Comparison of ENCODE assay signal across 14 cellular contexts in genomic region chr19:35212241-35212640, GRCh38. TPM values are rescaled to one million over a fixed set of nuclear protein-coding genes. Genes with fewer than 3 reads are reported as not detected.
DNase-seq lines count a peak whose midpoint lies in the region; ATAC-seq lines count a peak whose summit lies in the region.
"Had no signal": no experiment of that assay in that cellular context is flagged by ENCODE, and none has a peak within 500 bp of the region (broad histone marks: within the 10 kb centered on the region; RNA-seq: fewer than 3 reads in every experiment).

No MANE protein-coding gene starts in this region.

- peaks cover 19% of the 10 kb centered on the region for H3K36me3 Mint-ChIP-seq in activated CD4-positive, alpha-beta T cell treated with anti-CD3 and anti-CD28 coated beads, Interleukin-2, amount 10 ng/mL, durations not matched to agents 7 days and 5 days (ENCODE audit: low read depth)
- peaks cover 3% of the 10 kb centered on the region for H3K36me3 Mint-ChIP-seq in T-cell
- H3K36me3 Mint-ChIP-seq in effector memory CD8-positive, alpha-beta T cell (ENCODE audit: insufficient read depth): peaks cover 31% of the 10 kb centered on the region
- H3K36me3 Mint-ChIP-seq: type B pancreatic cell had no signal

- CTCF ChIA-PET in activated CD4-positive, alpha-beta T cell treated with anti-CD3 and anti-CD28 coated beads, Interleukin-2, amount 10 ng/mL, durations not matched to agents 7 days and 5 days (lab: Charles Lee): interaction anchor here (1.6 to 1.9 kb wide), 2 partner anchors 71 to 76 kb away, joined by 4 to 5 read pairs; no protein-coding TSS in a partner anchor
- CTCF ChIA-PET in T-cell (lab: Charles Lee): interaction anchor here in 1 of 2 donors (1.6 kb wide), 1 partner anchor 71 kb away, joined by 7 read pairs; no protein-coding TSS in a partner anchor

- H3K4me3 Mint-ChIP-seq in activated CD4-positive, alpha-beta T cell treated with anti-CD3 and anti-CD28 coated beads, Interleukin-2, amount 10 ng/mL, durations not matched to agents 7 days and 5 days: peak overlapping the region; percentile 53
- peak overlapping the region; percentile 71 to 85 (median 74) for H3K4me3 Mint-ChIP-seq in T-cell
- H3K4me3 Mint-ChIP-seq in effector memory CD8-positive, alpha-beta T cell: peak overlapping the region; percentile 79 to 81
- peak overlapping the region; percentile 27 to 79 for H3K4me3 Mint-ChIP-seq in stimulated activated naive CD8-positive, alpha-beta T cell treated with anti-CD3 and anti-CD28 coated beads, Interleukin-15, amount 100 ng/mL, for 72 hours
- H3K4me3 Mint-ChIP-seq: type B pancreatic cell had no signal

- peak overlapping the region; percentile 99 for H3K27ac Mint-ChIP-seq in activated CD4-positive, alpha-beta T cell treated with anti-CD3 and anti-CD28 coated beads, Interleukin-2, amount 10 ng/mL, durations not matched to agents 7 days and 5 days
- H3K27ac Mint-ChIP-seq in T-cell: peak overlapping the region; percentile 99 to 100
- peak overlapping the region; percentile 98 to 100 for H3K27ac Mint-ChIP-seq in effector memory CD8-positive, alpha-beta T cell
- H3K27ac Mint-ChIP-seq in stimulated activated naive CD8-positive, alpha-beta T cell treated with anti-CD3 and anti-CD28 coated beads, Interleukin-15, amount 100 ng/mL, for 72 hours: peak overlapping the region; percentile 98 to 100
- H3K27ac Mint-ChIP-seq: type B pancreatic cell had no signal

- no peaks in the 10 kb centered on the region for H3K27me3 Mint-ChIP-seq in activated CD4-positive, alpha-beta T cell treated with anti-CD3 and anti-CD28 coated beads, Interleukin-2, amount 10 ng/mL, durations not matched to agents 7 days and 5 days
- H3K27me3 Mint-ChIP-seq in T-cell: no peaks in the 10 kb centered on the region
- H3K27me3 Mint-ChIP-seq in effector memory CD8-positive, alpha-beta T cell: no peaks in the 10 kb centered on the region
- no peaks in the 10 kb centered on the region for H3K27me3 Mint-ChIP-seq in stimulated activated naive CD8-positive, alpha-beta T cell treated with anti-CD3 and anti-CD28 coated beads, Interleukin-15, amount 100 ng/mL, for 72 hours
- H3K27me3 Mint-ChIP-seq: type B pancreatic cell had no signal

- peaks cover 10% of the 10 kb centered on the region for H3K9me3 Mint-ChIP-seq in activated CD4-positive, alpha-beta T cell treated with anti-CD3 and anti-CD28 coated beads, Interleukin-2, amount 10 ng/mL, durations not matched to agents 7 days and 5 days
- peaks cover 0 to 11% (median 3%) of the 10 kb centered on the region in 3 donors for H3K9me3 Mint-ChIP-seq in T-cell
- no peaks in the 10 kb centered on the region for H3K9me3 Mint-ChIP-seq in effector memory CD8-positive, alpha-beta T cell
- no peaks in the 10 kb centered on the region for H3K9me3 Mint-ChIP-seq in stimulated activated naive CD8-positive, alpha-beta T cell treated with anti-CD3 and anti-CD28 coated beads, Interleukin-15, amount 100 ng/mL, for 72 hours
- H3K9me3 Mint-ChIP-seq: type B pancreatic cell had no signal

- peaks cover 86% of the 10 kb centered on the region for H3K4me1 Mint-ChIP-seq in activated CD4-positive, alpha-beta T cell treated with anti-CD3 and anti-CD28 coated beads, Interleukin-2, amount 10 ng/mL, durations not matched to agents 7 days and 5 days
- peaks cover 80 to 91% (median 86%) of the 10 kb centered on the region in 3 donors for H3K4me1 Mint-ChIP-seq in T-cell
- H3K4me1 Mint-ChIP-seq in effector memory CD8-positive, alpha-beta T cell (ENCODE audit: low read depth in 2 of 2): peaks cover 41 to 42% of the 10 kb centered on the region in 2 donors
- H3K4me1 Mint-ChIP-seq in stimulated activated naive CD8-positive, alpha-beta T cell treated with anti-CD3 and anti-CD28 coated beads, Interleukin-15, amount 100 ng/mL, for 72 hours: peaks cover 91% of the 10 kb centered on the region

- ATAC-seq in T-cell (replicated peaks in 1 of 4): no peak
- no peak for ATAC-seq in effector memory CD8-positive, alpha-beta T cell (replicated peaks)
- ATAC-seq in stimulated activated naive CD8-positive, alpha-beta T cell treated with anti-CD3 and anti-CD28 coated beads, Interleukin-15, amount 100 ng/mL, for 72 hours: no peak

- POLR2A ChIA-PET in activated CD4-positive, alpha-beta T cell treated with anti-CD3 and anti-CD28 coated beads, Interleukin-2, amount 10 ng/mL, durations not matched to agents 7 days and 5 days (lab: Charles Lee): no interaction called here
- POLR2A ChIA-PET in T-cell (lab: Charles Lee): interaction anchor here in 1 of 2 donors (0.7 to 1.8 kb wide), 2 partner anchors 71 to 145 kb away, joined by 4 to 6 read pairs; no protein-coding TSS in a partner anchor

- no peak for DNase-seq in activated CD4-positive, alpha-beta T cell treated with anti-CD3 and anti-CD28 coated beads, Interleukin-2, amount 10 ng/mL, durations not matched to agents 7 days and 5 days
- DNase-seq in activated CD4-positive, alpha-beta T cell treated with anti-CD3 and anti-CD28 coated beads, Interleukin-2, amount 50 U/mL, for 48 hours: no peak
- DNase-seq in T-cell: no peak
- DNase-seq in effector memory CD8-positive, alpha-beta T cell: no peak
- no peak for DNase-seq in stimulated activated naive CD8-positive, alpha-beta T cell treated with anti-CD3 and anti-CD28 coated beads, Interleukin-15, amount 100 ng/mL, for 72 hours
- DNase-seq in NCI-H2107 treated with DMSO at 0.1 percent for 48 hours (lab: John Stamatoyannopoulos, UW; ENCODE audit: unreplicated experiment): no peak
- DNase-seq in cortex of kidney (lab: John Stamatoyannopoulos, UW): no peak
- no peak for DNase-seq in NOMO-1 treated with dmso at 0.1 percent for 144 hours (lab: John Stamatoyannopoulos, UW; ENCODE audit: unreplicated experiment)
- DNase-seq: IMR-90; NCI-H2081 treated with DMSO at 0.1 percent for 48 hours; stimulated activated CD4-positive, alpha-beta T cell treated with anti-CD3 and anti-CD28 coated beads, Interleukin-2, amount 100 ng/mL, for 48 hours had no signal

RNA-seq across cellular contexts. Expression of gene FAM187B, which starts 16.3 kb away (rescaled TPM):
- not detected for total RNA-seq in activated CD4-positive, alpha-beta T cell treated with anti-CD3 and anti-CD28 coated beads, Interleukin-2, amount 10 ng/mL, durations not matched to agents 7 days and 5 days
- not detected for total RNA-seq in T-cell
- total RNA-seq: Daoy, IMR-90, osteoblast had no signal

RNA-seq across cellular contexts. Expression of gene LSR, which starts 36.6 kb away (rescaled TPM):
- 1 to 10 TPM; 3.5 to 3.6 TPM for total RNA-seq in activated CD4-positive, alpha-beta T cell treated with anti-CD3 and anti-CD28 coated beads, Interleukin-2, amount 10 ng/mL, durations not matched to agents 7 days and 5 days
- total RNA-seq in T-cell: 10 to 100 TPM; 36.8 to 64.9 (median 57.4) TPM

RNA-seq across cellular contexts. Expression of gene USF2, which starts 56.5 kb away (rescaled TPM):
- 100 to 1,000 TPM; 150 to 162 TPM for total RNA-seq in activated CD4-positive, alpha-beta T cell treated with anti-CD3 and anti-CD28 coated beads, Interleukin-2, amount 10 ng/mL, durations not matched to agents 7 days and 5 days
- 100 to 1,000 TPM; 207 to 255 (median 249) TPM for total RNA-seq in T-cell

RNA-seq across cellular contexts. Expression of gene FXYD5, which starts 57.7 kb away (rescaled TPM):
- total RNA-seq in activated CD4-positive, alpha-beta T cell treated with anti-CD3 and anti-CD28 coated beads, Interleukin-2, amount 10 ng/mL, durations not matched to agents 7 days and 5 days: 100 to 1,000 TPM; 455 to 524 TPM
- total RNA-seq in T-cell: 100 to 1,000 TPM; 440 to 616 (median 504) TPM

Comparison
In these comparisons a context has a peak if more than half of its experiments do, and no peak if none do; other contexts are left out.
1. RNA of gene LSR, which starts 36.6 kb away (total RNA-seq): 36.8 to 64.9 TPM in T-cell; 3.5 to 3.6 TPM in activated CD4-positive, alpha-beta T cell treated with anti-CD3 and anti-CD28 coated beads, Interleukin-2, amount 10 ng/mL, durations not matched to agents 7 days and 5 days; every median in the first group is over 4 times any median in the second.
2. Peak in every context shown above with its lines, with median percentiles within 50 percentile points of each other: H3K27ac Mint-ChIP-seq and H3K4me3 Mint-ChIP-seq.